In the genomic region with DNA sequence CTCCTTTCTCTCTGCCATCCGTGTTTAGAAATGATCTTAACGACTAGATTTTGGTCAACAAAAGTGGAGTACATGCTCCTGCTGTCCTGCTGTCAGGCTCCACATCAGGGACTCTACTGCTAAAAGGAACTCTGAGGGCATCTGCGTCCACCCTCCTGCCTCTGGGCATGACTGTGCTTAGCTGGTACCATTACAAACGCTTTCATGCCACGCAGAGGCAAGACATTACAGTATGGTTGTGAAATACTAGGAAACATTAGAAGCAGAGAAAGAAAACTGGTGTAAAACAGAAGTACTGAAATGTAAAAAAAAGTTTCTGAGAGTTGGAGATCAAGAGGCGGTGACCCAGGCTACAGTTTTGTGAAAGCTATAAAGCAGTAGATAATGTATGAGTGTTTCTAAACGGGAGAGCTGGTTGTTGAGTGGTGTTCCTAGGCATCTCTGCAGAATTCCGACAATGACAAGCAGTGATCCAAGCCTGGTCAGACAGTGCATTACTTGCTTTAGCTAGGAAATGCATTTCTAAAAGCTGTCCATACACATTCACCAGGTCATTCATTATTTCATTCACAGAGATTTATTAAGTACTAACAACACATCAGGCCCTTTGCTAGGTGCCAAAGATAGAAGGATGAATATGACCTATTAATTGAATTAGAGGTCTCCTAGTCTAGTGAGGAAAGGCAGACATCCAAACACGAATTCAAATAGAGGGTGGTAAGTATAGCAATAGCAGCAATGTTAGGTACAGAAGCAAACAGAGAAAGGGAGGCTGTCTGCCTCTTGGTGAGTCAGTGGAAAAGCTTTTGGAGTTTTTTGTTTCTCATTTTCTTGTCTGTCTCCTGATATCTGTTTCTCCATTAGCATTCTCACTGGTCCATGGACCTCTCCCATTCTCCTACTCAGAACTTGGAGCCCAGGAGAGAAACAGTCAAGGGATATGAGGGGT, we compare ENCODE assay signal across 23 cellular contexts.
"Had no signal": no experiment of that assay in that cellular context is flagged by ENCODE, and none has a peak within 500 bp of the region (broad histone marks: within the 10 kb centered on the region; RNA-seq: fewer than 3 reads in every experiment).

No MANE protein-coding gene starts in this region.

- H3K4me3 ChIP-seq: ascending aorta, breast epithelium, coronary artery, pancreas, psoas muscle, suprapubic skin, tibial nerve had no signal

- H3K9me3 ChIP-seq: ascending aorta, breast epithelium, pancreas, psoas muscle, suprapubic skin, tibial nerve had no signal

- H3K27ac ChIP-seq: ascending aorta, breast epithelium, coronary artery, pancreas, psoas muscle, suprapubic skin, tibial nerve, VCaP had no signal

- H3K27me3 ChIP-seq: ascending aorta, breast epithelium, pancreas, suprapubic skin, tibial nerve had no signal

- H3K9me3 Mint-ChIP-seq: activated CD4-positive, alpha-beta memory T cell treated with anti-CD3 and anti-CD28 coated beads, Interleukin-2, amount 10 ng/mL, durations not matched to agents 7 days and 5 days; activated CD4-positive, alpha-beta T cell treated with anti-CD3 and anti-CD28 coated beads, Interleukin-2, amount 10 ng/mL, durations not matched to agents 24 days and 14 days; natural killer cell; stimulated activated effector memory CD8-positive, alpha-beta T cell treated with anti-CD3 and anti-CD28 coated beads, Interleukin-12 subunit alpha, Interleukin-12 subunit beta, amount 100 ng/mL, for 72 hours; stimulated activated naive CD8-positive, alpha-beta T cell treated with anti-CD3 and anti-CD28 coated beads, Interleukin-15, amount 100 ng/mL, for 72 hours had no signal

- DNase-seq: activated CD4-positive, alpha-beta memory T cell treated with anti-CD3 and anti-CD28 coated beads, Interleukin-2, amount 10 ng/mL, durations not matched to agents 7 days and 5 days; activated CD4-positive, alpha-beta T cell treated with anti-CD3 and anti-CD28 coated beads, Interleukin-2, amount 10 ng/mL, durations not matched to agents 24 days and 14 days; activated gamma-delta T cell; activated naive CD4-positive, alpha-beta T cell treated with anti-CD3 and anti-CD28 coated beads, Interleukin-2, amount 50 U/mL, for 16 hours; activated T-cell treated with anti-CD3 and anti-CD28 coated beads for 4 hours; cerebellar nuclear complex; left ventricle myocardium superior; mammary epithelial cell; midbrain; natural killer cell; pancreas; psoas muscle; right cardiac atrium; stimulated activated CD4-positive, alpha-beta T cell treated with anti-CD3 and anti-CD28 coated beads, Interleukin-2, amount 100 ng/mL, for 24 hours; stimulated activated naive CD8-positive, alpha-beta T cell treated with anti-CD3 and anti-CD28 coated beads, Interleukin-15, amount 100 ng/mL, for 72 hours had no signal

- H3K4me1 ChIP-seq: ascending aorta, breast epithelium, pancreas, psoas muscle, suprapubic skin, tibial nerve had no signal

- H3K27me3 Mint-ChIP-seq: activated CD4-positive, alpha-beta T cell treated with anti-CD3 and anti-CD28 coated beads, Interleukin-2, amount 10 ng/mL, durations not matched to agents 24 days and 14 days; stimulated activated naive CD8-positive, alpha-beta T cell treated with anti-CD3 and anti-CD28 coated beads, Interleukin-15, amount 100 ng/mL, for 72 hours had no signal

- H3K4me3 Mint-ChIP-seq: activated CD4-positive, alpha-beta memory T cell treated with anti-CD3 and anti-CD28 coated beads, Interleukin-2, amount 10 ng/mL, durations not matched to agents 7 days and 5 days; activated CD4-positive, alpha-beta T cell treated with anti-CD3 and anti-CD28 coated beads, Interleukin-2, amount 10 ng/mL, durations not matched to agents 24 days and 14 days; natural killer cell; stimulated activated effector memory CD8-positive, alpha-beta T cell treated with anti-CD3 and anti-CD28 coated beads, Interleukin-12 subunit alpha, Interleukin-12 subunit beta, amount 100 ng/mL, for 72 hours; stimulated activated naive CD8-positive, alpha-beta T cell treated with anti-CD3 and anti-CD28 coated beads, Interleukin-15, amount 100 ng/mL, for 72 hours had no signal

- H3K36me3 Mint-ChIP-seq: natural killer cell; stimulated activated effector memory CD8-positive, alpha-beta T cell treated with anti-CD3 and anti-CD28 coated beads, Interleukin-12 subunit alpha, Interleukin-12 subunit beta, amount 100 ng/mL, for 72 hours had no signal

- H3K4me1 Mint-ChIP-seq: activated CD4-positive, alpha-beta memory T cell treated with anti-CD3 and anti-CD28 coated beads, Interleukin-2, amount 10 ng/mL, durations not matched to agents 7 days and 5 days; activated CD4-positive, alpha-beta T cell treated with anti-CD3 and anti-CD28 coated beads, Interleukin-2, amount 10 ng/mL, durations not matched to agents 24 days and 14 days; natural killer cell; stimulated activated effector memory CD8-positive, alpha-beta T cell treated with anti-CD3 and anti-CD28 coated beads, Interleukin-12 subunit alpha, Interleukin-12 subunit beta, amount 100 ng/mL, for 72 hours; stimulated activated naive CD8-positive, alpha-beta T cell treated with anti-CD3 and anti-CD28 coated beads, Interleukin-15, amount 100 ng/mL, for 72 hours had no signal

- H3K27ac Mint-ChIP-seq: activated CD4-positive, alpha-beta memory T cell treated with anti-CD3 and anti-CD28 coated beads, Interleukin-2, amount 10 ng/mL, durations not matched to agents 7 days and 5 days; activated CD4-positive, alpha-beta T cell treated with anti-CD3 and anti-CD28 coated beads, Interleukin-2, amount 10 ng/mL, durations not matched to agents 24 days and 14 days; natural killer cell; stimulated activated effector memory CD8-positive, alpha-beta T cell treated with anti-CD3 and anti-CD28 coated beads, Interleukin-12 subunit alpha, Interleukin-12 subunit beta, amount 100 ng/mL, for 72 hours; stimulated activated naive CD8-positive, alpha-beta T cell treated with anti-CD3 and anti-CD28 coated beads, Interleukin-15, amount 100 ng/mL, for 72 hours had no signal

- H3K36me3 ChIP-seq: ascending aorta, breast epithelium, pancreas, suprapubic skin, tibial nerve had no signal

- ATAC-seq: activated CD4-positive, CD25-positive, alpha-beta regulatory T cell treated with anti-CD3 and anti-CD28 coated beads, Interleukin-2, amount 50 U/mL, for 24 hours; left ventricle myocardium superior; natural killer cell; pancreas; psoas muscle; right cardiac atrium; stimulated activated effector memory CD8-positive, alpha-beta T cell treated with anti-CD3 and anti-CD28 coated beads, Interleukin-12 subunit alpha, Interleukin-12 subunit beta, amount 100 ng/mL, for 72 hours; stimulated activated naive CD8-positive, alpha-beta T cell treated with anti-CD3 and anti-CD28 coated beads, Interleukin-15, amount 100 ng/mL, for 72 hours had no signal
